Comparison of ENCODE assay signal across 12 cellular contexts in the genomic region with DNA sequence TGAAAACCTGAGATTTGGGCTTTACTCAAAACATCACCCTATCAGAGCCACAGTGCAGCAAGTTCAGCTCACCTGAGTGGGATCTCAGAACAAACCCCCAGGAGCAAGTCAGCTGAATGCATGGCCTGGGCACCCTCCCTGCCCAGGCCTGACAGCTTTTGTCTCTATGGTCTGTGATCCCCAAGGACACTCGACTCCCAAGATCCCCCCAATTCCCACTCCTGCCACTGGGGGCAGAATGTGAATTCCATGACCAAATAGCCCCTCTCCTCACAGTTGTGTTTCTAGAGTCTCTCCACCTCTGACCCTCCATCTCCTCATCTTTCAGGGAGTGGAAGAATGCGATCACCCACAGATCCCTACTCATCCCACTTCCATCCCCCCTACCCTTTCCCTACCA. TPM values are rescaled to one million over a fixed set of nuclear protein-coding genes. Genes with fewer than 3 reads are reported as not detected.
DNase-seq lines count a peak whose midpoint lies in the region; ATAC-seq, FAIRE-seq and TF ChIP-seq lines count a peak whose summit lies in the region.
"Had no signal": no experiment of that assay in that cellular context is flagged by ENCODE, and none has a peak within 500 bp of the region (broad histone marks: within the 10 kb centered on the region; RNA-seq: fewer than 3 reads in every experiment).

No MANE protein-coding gene starts in this region.

- H3K27me3 ChIP-seq in cardiac muscle cell (no peaks in the 10 kb centered on the region), astrocyte (ENCODE audit: insufficient read depth, low read length) (no peaks in the 10 kb centered on the region), hepatocyte (no peaks in the 10 kb centered on the region), spleen (replicated peaks in 1 of 7) (no peaks in the 10 kb centered on the region)

- H4K20me1 ChIP-seq in astrocyte (ENCODE audit: insufficient read depth, low read length) (no peaks in the 10 kb centered on the region), hepatocyte (ENCODE audit: insufficient read depth, poor library complexity, severe bottlenecking) (no peaks in the 10 kb centered on the region)

- H3K4me1 Mint-ChIP-seq in astrocyte (ENCODE audit: low read depth, unreplicated experiment): no peaks in the 10 kb centered on the region
- H3K4me1 Mint-ChIP-seq in effector memory CD8-positive, alpha-beta T cell (ENCODE audit: low read depth in 2 of 2): no peaks in the 10 kb centered on the region

- FAIRE-seq in astrocyte (lab: Jason Lieb, UNC): no peak
- FAIRE-seq: TTC549 had no signal

- peaks cover 5% of the 10 kb centered on the region for H3K9me3 Mint-ChIP-seq in astrocyte (ENCODE audit: unreplicated experiment)
- H3K9me3 Mint-ChIP-seq in effector memory CD8-positive, alpha-beta T cell: no peaks in the 10 kb centered on the region

- ATAC-seq in left ventricle myocardium superior: no peak
- no peak for ATAC-seq in effector memory CD8-positive, alpha-beta T cell (replicated peaks)

- intact Hi-C loops in left ventricle myocardium superior (cut with micrococcal nuclease): no loop called here
- intact Hi-C loops in spleen (cut with DNase I; ENCODE audit: low total_unique reads): no loop called here

- TF ChIP-seq CTCF in cardiac muscle cell (IDR thresholded peaks at IDR 0.05; ENCODE audit: low read depth, low read length) (peak; percentile 37), astrocyte (IDR thresholded peaks at IDR 0.05; ENCODE audit: insufficient read depth, low read depth, low read length) (peak; percentile 14), hepatocyte (IDR thresholded peaks at IDR 0.05; ENCODE audit: poor library complexity) (peak; percentile 11), spleen (IDR thresholded peaks at IDR 0.05 in 8 of 11, conservative IDR thresholded peaks at IDR 0.05 in 3 of 11) (peak in 1 of 11 experiments; percentile 17)

- 93% methylated on average over 2 of the region's 2 CpGs for WGBS in hepatocyte (ENCODE audit: low lambda C conversion rate, missing lambda C conversion rate)
- 62 to 93% (median 88%) methylated on average over 2 of the region's 2 CpGs for WGBS in spleen, 5 donors

- no peaks in the 10 kb centered on the region for H3K36me3 ChIP-seq in cardiac muscle cell
- H3K36me3 ChIP-seq in astrocyte (ENCODE audit: insufficient read depth, low read length): no peaks in the 10 kb centered on the region
- H3K36me3 ChIP-seq in hepatocyte (replicated peaks; ENCODE audit: insufficient read depth, low read depth): no peaks in the 10 kb centered on the region
- peaks cover 0 to 28% (median 0%) of the 10 kb centered on the region in 6 donors for H3K36me3 ChIP-seq in spleen

- no peak overlapping the region for H3K4me3 ChIP-seq in cardiac muscle cell
- H3K4me3 ChIP-seq in astrocyte (ENCODE audit: insufficient read depth, low read depth, low read length): no peak overlapping the region
- H3K4me3 ChIP-seq in hepatocyte: no peak overlapping the region
- H3K4me3 ChIP-seq in spleen: no peak overlapping the region
- H3K4me3 ChIP-seq: smooth muscle cell had no signal

- H3K4me1 ChIP-seq in cardiac muscle cell (ENCODE audit: low read depth) (no peaks in the 10 kb centered on the region), astrocyte (ENCODE audit: insufficient read depth, low read length) (no peaks in the 10 kb centered on the region), hepatocyte (ENCODE audit: insufficient read depth) (no peaks in the 10 kb centered on the region), spleen (no peaks in the 10 kb centered on the region)

- H3K27ac ChIP-seq in cardiac muscle cell (no peak overlapping the region), astrocyte (ENCODE audit: low read depth, low read length) (no peak overlapping the region), hepatocyte (no peak overlapping the region), spleen (no peak overlapping the region)

- H2AFZ ChIP-seq in astrocyte (ENCODE audit: low read depth, low read length) (no peak overlapping the region), hepatocyte (no peak overlapping the region)

- H3K4me2 ChIP-seq in astrocyte (ENCODE audit: low read length) (no peak overlapping the region), hepatocyte (no peak overlapping the region)
- H3K4me2 ChIP-seq: smooth muscle cell had no signal

- H3K9ac ChIP-seq in astrocyte (ENCODE audit: low read length): no peak overlapping the region

- TF ChIP-seq POLR2A in spleen (IDR thresholded peaks at IDR 0.05): no peak

- H3K79me2 ChIP-seq in astrocyte (ENCODE audit: insufficient read depth, low read length): no peaks in the 10 kb centered on the region
- H3K79me2 ChIP-seq in hepatocyte: no peaks in the 10 kb centered on the region

- DNase-seq in cardiac muscle cell (ENCODE audit: low read depth in 1 of 2, low spot score in 1 of 2): no peak
- DNase-seq in left ventricle myocardium superior: no peak
- DNase-seq in astrocyte (ENCODE audit: low read depth): no peak
- no peak for DNase-seq in hepatocyte (ENCODE audit: low spot score)
- no peak for DNase-seq in T1000 (lab: John Stamatoyannopoulos, UW)
- DNase-seq in retina: no peak
- no peak for DNase-seq in spleen
- no peak for DNase-seq in effector memory CD8-positive, alpha-beta T cell
- DNase-seq: NCI-H510A treated with DMSO at 0.1 percent for 48 hours, Right ventricle myocardium superior had no signal

- peaks cover 11% of the 10 kb centered on the region for H3K27me3 Mint-ChIP-seq in astrocyte (ENCODE audit: low read depth, unreplicated experiment)
- H3K27me3 Mint-ChIP-seq in effector memory CD8-positive, alpha-beta T cell: peaks cover 8 to 37% of the 10 kb centered on the region in 2 donors

- H3K36me3 Mint-ChIP-seq in astrocyte (ENCODE audit: low read depth, unreplicated experiment): peaks cover 3% of the 10 kb centered on the region
- H3K36me3 Mint-ChIP-seq in effector memory CD8-positive, alpha-beta T cell (ENCODE audit: insufficient read depth): no peaks in the 10 kb centered on the region

- no peak overlapping the region for H3K4me3 Mint-ChIP-seq in astrocyte (ENCODE audit: unreplicated experiment)
- no peak overlapping the region for H3K4me3 Mint-ChIP-seq in effector memory CD8-positive, alpha-beta T cell

- H3K27ac Mint-ChIP-seq in astrocyte (ENCODE audit: unreplicated experiment): no peak overlapping the region
- H3K27ac Mint-ChIP-seq in effector memory CD8-positive, alpha-beta T cell: no peak overlapping the region

- H3K9me2 ChIP-seq in hepatocyte (replicated peaks; ENCODE audit: insufficient read depth): no peaks in the 10 kb centered on the region

- H3K9me3 ChIP-seq in cardiac muscle cell (ENCODE audit: low read depth): no peaks in the 10 kb centered on the region
- H3K9me3 ChIP-seq in astrocyte (ENCODE audit: insufficient read depth, low read depth, low read length): no peaks in the 10 kb centered on the region
- H3K9me3 ChIP-seq in hepatocyte (ENCODE audit: low read depth): no peaks in the 10 kb centered on the region
- no peaks in the 10 kb centered on the region for H3K9me3 ChIP-seq in spleen

RNA-seq across cellular contexts. Expression of gene ZNF445, which starts 58.9 kb away (rescaled TPM):
- total RNA-seq in cardiac muscle cell (10.5 and 21.0 TPM in 2 replicates), left ventricle myocardium superior (12.1 TPM), astrocyte (20.9 and 21.3 TPM in 2 replicates), hepatocyte (10.5 and 14.7 TPM in 2 replicates), spleen (10 to 100 TPM; 14.5 to 29.0 (median 21.4) TPM)
- polyA plus RNA-seq in cardiac muscle cell (11.0 and 23.3 TPM in 2 replicates), hepatocyte (6.1 and 6.4 TPM in 2 replicates), spleen (1 to 10 TPM; 1.2 to 3.4 (median 1.2) TPM)
